Comparison of ENCODE assay signal across 12 cellular contexts in genomic region chr20:32446301-32447100, GRCh38.
A peak's percentile ranks its signal among the peaks of the same experiment; 100 is the strongest.
DNase-seq lines count a peak whose midpoint lies in the region; ATAC-seq lines count a peak whose summit lies in the region.
"Had no signal": no experiment of that assay in that cellular context is flagged by ENCODE, and none has a peak within 500 bp of the region (broad histone marks: within the 10 kb centered on the region; RNA-seq: fewer than 3 reads in every experiment).

No MANE protein-coding gene starts in this region.

- no peaks in the 10 kb centered on the region for H3K27me3 ChIP-seq in right cardiac atrium (ENCODE audit: control insufficient read depth, insufficient read depth)
- H3K27me3 ChIP-seq: MG63, tibial artery had no signal

- peaks cover 10% of the 10 kb centered on the region for H3K4me1 Mint-ChIP-seq in T-helper 2 cell treated with Interferon-gamma antibody and Interleukin-4, amounts not matched to agents 5 μg/mL and 100 μg/mL, for 36 hours (ENCODE audit: low read depth)
- H3K4me1 Mint-ChIP-seq in T-helper 17 cell: peaks cover 32% of the 10 kb centered on the region

- intact Hi-C loops in right cardiac atrium (cut with DNase I) (no loop called here), sciatic nerve (cut with DNase I) (loop anchor here (10.0 kb wide), 1 partner anchor 242 kb away; the partner anchor contains the start of genes PLAGL2 and POFUT1)

- DNase-seq in T-helper 2 cell treated with Interferon-gamma antibody and Interleukin-4, amounts not matched to agents 5 μg/mL and 100 μg/mL, for 36 hours (ENCODE audit: low spot score): no peak
- DNase-seq in T-helper 2 cell (no peak), T-helper 17 cell (no peak), right cardiac atrium (no peak), sciatic nerve (ENCODE audit: low spot score) (peak; percentile 53), ureter (ENCODE audit: low spot score) (no peak)
- DNase-seq: MG63, NCI-H226, PC-3 had no signal

- no peak overlapping the region for H3K4me3 ChIP-seq in right cardiac atrium (ENCODE audit: low read length)
- H3K4me3 ChIP-seq: MG63, tibial artery had no signal

- 79% methylated on average over 14 of the region's 14 CpGs for WGBS in right cardiac atrium

- no peak for ATAC-seq in T-helper 17 cell
- peak; percentile 2 to 17 for ATAC-seq in right cardiac atrium
- no peak for ATAC-seq in sciatic nerve
- ATAC-seq in HG03175 (IDR thresholded peaks at IDR 0.05; ENCODE audit: unreplicated experiment): no peak
- no peak for ATAC-seq in HG02852 (IDR thresholded peaks at IDR 0.05; ENCODE audit: unreplicated experiment)

- peaks cover 4% of the 10 kb centered on the region for H3K4me1 ChIP-seq in right cardiac atrium (ENCODE audit: control insufficient read depth, insufficient read depth, low read length)

- peaks cover 21% of the 10 kb centered on the region for H3K36me3 Mint-ChIP-seq in T-helper 2 cell treated with Interferon-gamma antibody and Interleukin-4, amounts not matched to agents 5 μg/mL and 100 μg/mL, for 36 hours (ENCODE audit: low read depth)
- H3K36me3 Mint-ChIP-seq in T-helper 17 cell (ENCODE audit: low read depth): peaks cover 3% of the 10 kb centered on the region

- H3K27me3 Mint-ChIP-seq in T-helper 2 cell treated with Interferon-gamma antibody and Interleukin-4, amounts not matched to agents 5 μg/mL and 100 μg/mL, for 36 hours (ENCODE audit: low read depth): no peaks in the 10 kb centered on the region
- no peaks in the 10 kb centered on the region for H3K27me3 Mint-ChIP-seq in T-helper 17 cell

- no peak overlapping the region for H3K4me3 Mint-ChIP-seq in T-helper 2 cell treated with Interferon-gamma antibody and Interleukin-4, amounts not matched to agents 5 μg/mL and 100 μg/mL, for 36 hours
- H3K4me3 Mint-ChIP-seq in T-helper 17 cell: no peak overlapping the region

- peak overlapping the region; percentile 22 for H3K27ac Mint-ChIP-seq in T-helper 2 cell treated with Interferon-gamma antibody and Interleukin-4, amounts not matched to agents 5 μg/mL and 100 μg/mL, for 36 hours
- H3K27ac Mint-ChIP-seq in T-helper 17 cell: peak overlapping the region; percentile 68

- H3K9me3 ChIP-seq in T-helper 17 cell (ENCODE audit: control insufficient read depth, low read length, poor library complexity, severe bottlenecking) (no peaks in the 10 kb centered on the region), right cardiac atrium (ENCODE audit: control insufficient read depth, low read length) (no peaks in the 10 kb centered on the region)
- H3K9me3 ChIP-seq: MG63, tibial artery had no signal

- H3K27ac ChIP-seq in right cardiac atrium (ENCODE audit: low read length): no peak overlapping the region
- H3K27ac ChIP-seq: tibial artery had no signal

- no peaks in the 10 kb centered on the region for H3K9me3 Mint-ChIP-seq in T-helper 2 cell treated with Interferon-gamma antibody and Interleukin-4, amounts not matched to agents 5 μg/mL and 100 μg/mL, for 36 hours

Comparison
In these comparisons a context has a peak if more than half of its experiments do, and no peak if none do; other contexts are left out.
1. ATAC-seq: peak in right cardiac atrium (2 of 2); none in T-helper 17 cell (single experiment), sciatic nerve (single experiment), HG03175 (single experiment) and HG02852 (single experiment).